Comparison of ENCODE assay signal across 1 cellular context in genomic region chr10:12502526-12503274, GRCh38.
TF ChIP-seq lines count a peak whose summit lies in the region.

No MANE protein-coding gene starts in this region.

TF ChIP-seq in HepG2, 621 proteins besides CTCF, POLR2A, EP300 and RAD21 (continued from another document):
- TF ChIP-seq UBTF (CRISPR knock-in tag; IDR thresholded peaks at IDR 0.05): no peak
